In genomic region chr15:51380999-51381806, GRCh38 we compare ENCODE assay signal across 8 cellular contexts. TPM values are rescaled to one million over a fixed set of nuclear protein-coding genes. Genes with fewer than 3 reads are reported as not detected.
DNase-seq lines count a peak whose midpoint lies in the region; ATAC-seq and TF ChIP-seq lines count a peak whose summit lies in the region.

No MANE protein-coding gene starts in this region.

- no peak for TF ChIP-seq POLR2A in adrenal gland (IDR thresholded peaks at IDR 0.05)

- TF ChIP-seq CTCF in adrenal gland (IDR thresholded peaks at IDR 0.05) (peak; percentile 77 to 99 (median 91)), right atrium auricular region (IDR thresholded peaks at IDR 0.05) (peak; percentile 91 to 95)

- H3K27me3 ChIP-seq in adrenal gland: no peaks in the 10 kb centered on the region
- H3K27me3 ChIP-seq in right atrium auricular region: no peaks in the 10 kb centered on the region

- no peaks in the 10 kb centered on the region for H3K36me3 ChIP-seq in adrenal gland (replicated peaks in 1 of 2)
- no peaks in the 10 kb centered on the region for H3K36me3 ChIP-seq in right atrium auricular region

- ATAC-seq in GM19035 (IDR thresholded peaks at IDR 0.05; ENCODE audit: unreplicated experiment) (peak; percentile 69), HG03354 (IDR thresholded peaks at IDR 0.05; ENCODE audit: poor library complexity, severe bottlenecking, unreplicated experiment) (peak; percentile 90), HG02840 (IDR thresholded peaks at IDR 0.05; ENCODE audit: low FRiP score, unreplicated experiment) (no peak)

- intact Hi-C loops in adrenal gland (cut with DNase I): loop anchor here (5.0 to 10.0 kb wide), 4 partner anchors 96 to 226 kb away; no protein-coding TSS in a partner anchor

- H3K4me1 ChIP-seq in adrenal gland (replicated peaks in 1 of 2) (peaks cover 0 to 15% of the 10 kb centered on the region in 2 donors), right atrium auricular region (peaks cover 0 to 12% of the 10 kb centered on the region in 2 donors)

- 23 to 26% (median 26%) methylated on average over 13 to 14 of the region's 14 CpGs for WGBS in adrenal gland, 4 donors

- H3K4me3 ChIP-seq in adrenal gland (no peak overlapping the region), right atrium auricular region (no peak overlapping the region)

- H3K9me3 ChIP-seq in adrenal gland (replicated peaks in 1 of 3) (no peaks in the 10 kb centered on the region), right atrium auricular region (no peaks in the 10 kb centered on the region)

- DNase-seq in DMS 273 treated with DMSO at 0.1 percent for 48 hours (lab: John Stamatoyannopoulos, UW) (peak; percentile 32), NCI-H526 treated with DMSO at 0.1 percent for 48 hours (lab: John Stamatoyannopoulos, UW) (peak; percentile 64), adrenal gland (peak; percentile 46 to 83 (median 68)), right atrium auricular region (ENCODE audit: low spot score) (peak; percentile 78), putamen (ENCODE audit: low spot score) (peak; percentile 85)

- no peak overlapping the region for H3K27ac ChIP-seq in adrenal gland
- H3K27ac ChIP-seq in right atrium auricular region: no peak overlapping the region

RNA-seq across cellular contexts. Expression of gene GLDN, which starts 39.7 kb away (rescaled TPM):
- total RNA-seq in adrenal gland (10 to 100 TPM in 3 of 8 donors, 1 to 10 TPM in 5; 3.8 to 30.8 (median 8.3) TPM), right atrium auricular region (1 to 10 TPM; 1.9 to 9.4 TPM)
- polyA plus RNA-seq in adrenal gland: 1 to 10 TPM; 2.1 to 4.7 (median 3.0) TPM

RNA-seq across cellular contexts. Expression of gene CYP19A1, which starts 42.8 kb away (rescaled TPM):
- total RNA-seq in adrenal gland (10 to 100 TPM in 1 of 8 donors, 1 to 10 TPM in 3, under 1 TPM in 4; 0.41 to 11.2 (median 1.4) TPM), right atrium auricular region (1 to 10 TPM in 1 of 2 donors, not detected in 1; 2.4 TPM)
- 10 to 100 TPM in 1 of 3 donors, 1 to 10 TPM in 1, under 1 TPM in 1; 0.88 to 21.6 (median 1.4) TPM for polyA plus RNA-seq in adrenal gland

Comparison
In these comparisons a context has a peak if more than half of its experiments do, and no peak if none do; other contexts are left out.
1. DNase-seq: peak in every context shown above with its lines; median percentile 85 in putamen; 78 in right atrium auricular region; 68 in adrenal gland; 64 in NCI-H526 treated with DMSO at 0.1 percent for 48 hours; 32 in DMS 273 treated with DMSO at 0.1 percent for 48 hours.